ENCODE assay signal across 9 cellular contexts in the genomic region with DNA sequence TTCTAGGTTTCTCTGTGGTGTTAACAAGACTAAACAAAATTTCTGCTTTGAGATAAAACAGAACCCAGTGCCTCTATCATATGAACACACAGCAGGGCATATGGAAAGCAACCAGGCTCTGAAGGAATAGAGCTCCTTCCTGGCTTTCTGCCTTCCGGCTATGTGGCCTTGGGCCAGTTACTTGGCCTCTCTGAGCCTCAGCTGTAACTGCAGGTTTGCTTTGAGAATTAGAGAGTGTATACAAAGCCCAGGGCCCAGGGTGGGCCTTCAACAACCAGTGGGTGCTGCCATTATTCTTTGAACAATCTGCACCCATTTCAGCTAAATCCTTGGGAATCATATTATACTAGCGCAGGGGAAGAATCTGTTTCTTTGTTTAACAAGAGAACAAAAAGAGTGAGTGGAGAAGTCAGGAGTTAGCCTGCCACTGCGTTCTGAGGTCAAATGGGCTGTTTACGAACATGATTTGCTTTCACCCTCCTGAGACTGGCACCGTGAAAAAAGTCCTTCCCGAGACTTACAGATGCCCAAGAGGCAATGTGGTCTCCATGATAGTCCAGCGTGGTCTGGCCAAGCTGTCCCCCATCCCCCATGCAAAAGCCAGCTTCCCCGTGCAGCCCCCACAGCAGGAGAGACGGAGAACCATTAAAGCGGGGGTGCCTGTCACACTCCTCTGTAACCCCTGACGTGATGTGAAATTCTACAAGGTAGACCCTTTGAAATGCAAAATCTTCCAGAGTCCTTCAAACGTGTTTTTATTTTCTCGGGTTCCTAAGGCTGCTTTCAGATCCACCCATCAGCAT. TPM values are rescaled to one million over a fixed set of nuclear protein-coding genes. Genes with fewer than 3 reads are reported as not detected.
DNase-seq lines count a peak whose midpoint lies in the region; ATAC-seq and TF ChIP-seq lines count a peak whose summit lies in the region.
"Had no signal": no experiment of that assay in that cellular context is flagged by ENCODE, and none has a peak within 500 bp of the region (broad histone marks: within the 10 kb centered on the region; RNA-seq: fewer than 3 reads in every experiment).

No MANE protein-coding gene starts in this region.

- ATAC-seq in HG02884 (IDR thresholded peaks at IDR 0.05; ENCODE audit: unreplicated experiment) (no peak), GM21360 (IDR thresholded peaks at IDR 0.05; ENCODE audit: unreplicated experiment) (no peak)

- H3K4me3 ChIP-seq in HAP-1 (no peak overlapping the region), iPS-20b (ENCODE audit: low read length) (peak overlapping the region; percentile 35; the same call in 1 of the 2 replicates), spleen (peak overlapping the region in 1 of 8 donors; percentile 89)

- H3K36me3 ChIP-seq in HAP-1 (replicated peaks) = no peaks in the 10 kb centered on the region
- no peaks in the 10 kb centered on the region for H3K36me3 ChIP-seq in iPS-20b (ENCODE audit: insufficient read depth, low read depth, low read length)
- H3K36me3 ChIP-seq in spleen = peaks cover 0 to 16% (median 0%) of the 10 kb centered on the region in 6 donors

- H3K9me3 Mint-ChIP-seq in activated CD4-positive, alpha-beta memory T cell treated with anti-CD3 and anti-CD28 coated beads for 36 hours = no peaks in the 10 kb centered on the region

- H3K27ac Mint-ChIP-seq in activated CD4-positive, alpha-beta memory T cell treated with anti-CD3 and anti-CD28 coated beads for 36 hours = peak overlapping the region; percentile 75

- intact Hi-C loops in activated CD4-positive, alpha-beta memory T cell treated with anti-CD3 and anti-CD28 coated beads for 36 hours (cut with micrococcal nuclease) = no loop called here
- intact Hi-C loops in spleen (cut with DNase I; ENCODE audit: low total_unique reads) = no loop called here

- POLR2A ChIA-PET in activated CD4-positive, alpha-beta memory T cell treated with anti-CD3 and anti-CD28 coated beads for 36 hours (lab: Charles Lee) = interaction anchor here (1.0 to 4.6 kb wide), 4 partner anchors 16 to 53 kb away, joined by 3 to 44 read pairs (median 18); no protein-coding TSS in a partner anchor

- H3K9ac ChIP-seq in iPS-20b (ENCODE audit: low read depth, low read length) = no peak overlapping the region; the same call in 1 of the 2 replicates
- H3K9ac ChIP-seq: parathyroid adenoma had no signal

- H3K9me3 ChIP-seq in HAP-1 (no peaks in the 10 kb centered on the region), iPS-20b (ENCODE audit: insufficient read depth, low read depth, low read length) (no peaks in the 10 kb centered on the region), spleen (no peaks in the 10 kb centered on the region)

- peak overlapping the region; percentile 91 for H3K4me3 Mint-ChIP-seq in activated CD4-positive, alpha-beta memory T cell treated with anti-CD3 and anti-CD28 coated beads for 36 hours

- no peak for TF ChIP-seq POLR2A in spleen (IDR thresholded peaks at IDR 0.05)

- peaks cover 80% of the 10 kb centered on the region for H3K4me1 Mint-ChIP-seq in activated CD4-positive, alpha-beta memory T cell treated with anti-CD3 and anti-CD28 coated beads for 36 hours (ENCODE audit: low read depth)

- no peaks in the 10 kb centered on the region for H3K27me3 ChIP-seq in HAP-1 (ENCODE audit: low read depth)
- peaks cover 52% of the 10 kb centered on the region for H3K27me3 ChIP-seq in iPS-20b (ENCODE audit: insufficient read depth, low read length)
- no peaks in the 10 kb centered on the region for H3K27me3 ChIP-seq in spleen (replicated peaks in 1 of 7)

- no peak for TF ChIP-seq CTCF in spleen (IDR thresholded peaks at IDR 0.05 in 8 of 11, conservative IDR thresholded peaks at IDR 0.05 in 3 of 11)

- H3K27me3 Mint-ChIP-seq in activated CD4-positive, alpha-beta memory T cell treated with anti-CD3 and anti-CD28 coated beads for 36 hours = no peaks in the 10 kb centered on the region

- no peak overlapping the region for H3K27ac ChIP-seq in iPS-20b (ENCODE audit: low read length)
- H3K27ac ChIP-seq in spleen = peak overlapping the region; percentile 73 to 95 (median 90)

- DNase-seq in HAP-1 (ENCODE audit: low spot score in 2 of 2) (peak; percentile 73 to 75), spleen (no peak), Kasumi-1 (lab: John Stamatoyannopoulos, UW) (no peak)
- DNase-seq in activated CD4-positive, alpha-beta memory T cell treated with anti-CD3 and anti-CD28 coated beads for 36 hours = no peak
- DNase-seq: NCI-H1436 had no signal

- in situ Hi-C loops in HAP-1 (cut with MboI; ENCODE audit: low sequenced_read_pairs) = no loop called here

- WGBS in spleen, 5 donors = 66 to 74% (median 71%) methylated on average over 11 to 13 of the region's 13 CpGs

- H3K36me3 Mint-ChIP-seq in activated CD4-positive, alpha-beta memory T cell treated with anti-CD3 and anti-CD28 coated beads for 36 hours = peaks cover 5% of the 10 kb centered on the region

- CTCF ChIA-PET in activated CD4-positive, alpha-beta memory T cell treated with anti-CD3 and anti-CD28 coated beads for 36 hours (lab: Charles Lee) = interaction anchor here (0.7 to 4.9 kb wide), 15 partner anchors 8 to 209 kb away, joined by 3 to 127 read pairs (median 21); no protein-coding TSS in a partner anchor

- H3K4me1 ChIP-seq in HAP-1 (peaks cover 28% of the 10 kb centered on the region), iPS-20b (ENCODE audit: insufficient read depth, low read length) (peaks cover 56% of the 10 kb centered on the region), spleen (peaks cover 80 to 93% (median 83%) of the 10 kb centered on the region in 6 donors)

RNA-seq across cellular contexts. Expression of a gene that starts 4.9 kb away (rescaled TPM):
- total RNA-seq in activated CD4-positive, alpha-beta memory T cell treated with anti-CD3 and anti-CD28 coated beads for 36 hours = 10 to 100 TPM; 25.3 to 25.5 TPM
- total RNA-seq in spleen = 10 to 100 TPM; 43.8 to 94.0 (median 68.9) TPM
- 10 to 100 TPM; 13.3 to 35.2 (median 20.0) TPM for polyA plus RNA-seq in spleen

RNA-seq across cellular contexts. Expression of a gene that starts 52.4 kb away (rescaled TPM):
- 10 to 100 TPM; 28.2 to 33.1 TPM for total RNA-seq in activated CD4-positive, alpha-beta memory T cell treated with anti-CD3 and anti-CD28 coated beads for 36 hours
- 10 to 100 TPM; 16.1 to 27.1 (median 18.0) TPM for total RNA-seq in spleen
- 10 to 100 TPM; 15.3 to 18.2 (median 16.3) TPM for polyA plus RNA-seq in spleen

Comparison
In these comparisons a context has a peak if more than half of its experiments do, and no peak if none do; other contexts are left out.
1. DNase-seq: peak in HAP-1 (2 of 2); none in activated CD4-positive, alpha-beta memory T cell treated with anti-CD3 and anti-CD28 coated beads for 36 hours (single experiment), spleen (single experiment) and Kasumi-1 (0 of 2).